Comparison of ENCODE assay signal across 23 cellular contexts in the genomic region with DNA sequence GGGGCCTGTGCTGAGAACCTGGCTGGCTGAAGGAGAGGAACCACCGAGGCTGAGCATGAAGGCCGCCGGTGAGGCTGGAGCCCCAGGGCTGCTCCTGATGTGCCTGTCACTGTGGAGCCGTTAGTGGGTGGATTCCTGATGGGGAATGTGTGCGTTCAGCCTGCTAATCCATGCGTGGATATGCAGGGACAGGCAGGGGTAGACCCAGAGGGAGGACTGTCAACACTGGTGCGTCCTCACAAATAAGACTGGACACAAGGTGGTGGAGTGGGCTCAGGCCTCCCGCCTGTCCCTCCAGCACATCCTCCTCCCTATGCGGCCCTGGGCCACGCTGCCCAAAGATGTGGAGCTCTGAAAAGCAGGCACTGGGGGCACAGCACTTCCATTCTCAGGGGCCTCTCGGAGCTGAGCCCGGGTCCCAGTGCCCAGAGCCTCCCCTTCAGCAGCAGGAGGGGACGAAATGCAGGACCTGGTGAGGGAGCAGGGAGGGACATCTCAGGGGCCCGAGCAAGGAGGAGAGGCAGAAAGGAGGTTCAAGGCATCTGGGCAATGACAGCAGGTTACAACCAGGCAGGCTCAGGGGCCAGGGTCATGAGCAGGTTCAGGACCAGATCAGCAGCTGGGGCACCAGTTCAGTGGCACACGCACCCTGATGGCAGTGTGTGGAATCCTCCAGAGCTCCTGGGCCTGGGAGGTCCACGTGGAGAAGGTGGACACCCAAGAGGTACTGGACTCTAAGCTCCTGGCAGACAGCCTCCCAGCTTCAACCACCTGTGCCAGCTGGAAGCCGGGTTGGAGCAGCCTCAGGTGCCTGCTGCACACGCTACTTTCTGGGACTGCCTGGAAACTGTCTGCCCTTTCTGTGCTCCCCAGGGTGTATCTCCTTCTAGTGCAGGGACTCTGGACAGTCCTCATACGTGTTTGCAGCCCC. TPM values are rescaled to one million over a fixed set of nuclear protein-coding genes. Genes with fewer than 3 reads are reported as not detected.
DNase-seq lines count a peak whose midpoint lies in the region; ATAC-seq and TF ChIP-seq lines count a peak whose summit lies in the region.
"Had no signal": no experiment of that assay in that cellular context is flagged by ENCODE, and none has a peak within 500 bp of the region (broad histone marks: within the 10 kb centered on the region; RNA-seq: fewer than 3 reads in every experiment).

No MANE protein-coding gene starts in this region.

- peaks cover 14 to 18% of the 10 kb centered on the region in 2 experiments for H3K27me3 ChIP-seq in mesenchymal stem cell (ENCODE audit: control insufficient read depth in 1 of 2, insufficient read depth in 1 of 2, low read length in 2 of 2)
- H3K27me3 ChIP-seq: MG63 had no signal

- H2BK120ac ChIP-seq in mesenchymal stem cell (ENCODE audit: low read depth, low read length) = no peak overlapping the region

- no peak overlapping the region for H3K9ac ChIP-seq in mesenchymal stem cell (ENCODE audit: low read length)

- no peak overlapping the region for H3K18ac ChIP-seq in mesenchymal stem cell (ENCODE audit: low read depth in 1 of 2, low read length in 2 of 2)

- no peak overlapping the region for H4K8ac ChIP-seq in mesenchymal stem cell (ENCODE audit: low read length)

- no peak for TF ChIP-seq CTCF in coronary artery (IDR thresholded peaks at IDR 0.05)

- peak; percentile 1 for DNase-seq in activated naive CD4-positive, alpha-beta T cell treated with Interleukin-2 at 50 U/mL for 16 hours
- DNase-seq in activated naive CD4-positive, alpha-beta T cell (lab: John Stamatoyannopoulos, UW) = no peak
- DNase-seq in coronary artery (ENCODE audit: low spot score) (peak; percentile 46), mesenchymal stem cell (no peak)
- peak in 1 of 2 donors; percentile 42 for DNase-seq in stimulated activated effector memory CD8-positive, alpha-beta T cell treated with anti-CD3 and anti-CD28 coated beads, Interleukin-12 subunit alpha, Interleukin-12 subunit beta, amount 100 ng/mL, for 72 hours (ENCODE audit: low spot score in 2 of 2)
- no peak for DNase-seq in effector CD8-positive, alpha-beta T cell (lab: John Stamatoyannopoulos, UW)
- DNase-seq: Calu3, DND-41, HFFc6, IMR-90, KG1, MG63, NCI-H1105 treated with DMSO at 0.1 percent for 48 hours, NCI-H146, NCI-H2029, NCI-H446, NCI-H524 treated with DMSO at 0.1 percent for 48 hours, NCI-H774 had no signal

- no peaks in the 10 kb centered on the region for H3K9me3 ChIP-seq in mesenchymal stem cell (ENCODE audit: control insufficient read depth, low read length)
- H3K9me3 ChIP-seq: HAP-1, MG63 had no signal

- no peaks in the 10 kb centered on the region for H3K36me3 ChIP-seq in mesenchymal stem cell (ENCODE audit: control insufficient read depth in 1 of 2, insufficient read depth in 2 of 2, low read depth in 1 of 2, low read length in 2 of 2)
- H3K36me3 ChIP-seq: HAP-1, MG63 had no signal

- H3K79me1 ChIP-seq in mesenchymal stem cell (replicated peaks; ENCODE audit: low read length, poor library complexity, severe bottlenecking) = no peaks in the 10 kb centered on the region

- no peak for ATAC-seq in stimulated activated effector memory CD8-positive, alpha-beta T cell treated with anti-CD3 and anti-CD28 coated beads, Interleukin-12 subunit alpha, Interleukin-12 subunit beta, amount 100 ng/mL, for 72 hours
- ATAC-seq in GM21367 (IDR thresholded peaks at IDR 0.05; ENCODE audit: unreplicated experiment) (no peak), GM21390 (IDR thresholded peaks at IDR 0.05; ENCODE audit: unreplicated experiment) (no peak)
- ATAC-seq: GM23338 had no signal

- no peak overlapping the region for H2BK12ac ChIP-seq in mesenchymal stem cell (ENCODE audit: low read length in 2 of 2)

- H3K4me3 ChIP-seq in coronary artery (no peak overlapping the region), mesenchymal stem cell (ENCODE audit: insufficient read depth in 1 of 2, low read depth in 1 of 2, low read length in 2 of 2) (no peak overlapping the region)
- H3K4me3 ChIP-seq: GM23338, HAP-1, MG63 had no signal

- H2AK5ac ChIP-seq in mesenchymal stem cell (ENCODE audit: low read length, severe bottlenecking) = no peak overlapping the region

- no peak overlapping the region for H3K23ac ChIP-seq in mesenchymal stem cell (ENCODE audit: low read length in 2 of 2)

- peaks cover 23% of the 10 kb centered on the region for H3K4me1 Mint-ChIP-seq in stimulated activated effector memory CD8-positive, alpha-beta T cell treated with anti-CD3 and anti-CD28 coated beads, Interleukin-12 subunit alpha, Interleukin-12 subunit beta, amount 100 ng/mL, for 72 hours

- H2BK5ac ChIP-seq in mesenchymal stem cell (ENCODE audit: low read depth, low read length, poor library complexity, severe bottlenecking) = no peak overlapping the region

- H3K14ac ChIP-seq in mesenchymal stem cell (ENCODE audit: low read length in 2 of 2) = peak overlapping the region in 1 of 2 experiments; percentile 53

- peak overlapping the region; percentile 14 for H3K27ac Mint-ChIP-seq in stimulated activated effector memory CD8-positive, alpha-beta T cell treated with anti-CD3 and anti-CD28 coated beads, Interleukin-12 subunit alpha, Interleukin-12 subunit beta, amount 100 ng/mL, for 72 hours
- H3K27ac Mint-ChIP-seq: GM23338, HFFc6 had no signal

- H3K9me3 Mint-ChIP-seq in stimulated activated effector memory CD8-positive, alpha-beta T cell treated with anti-CD3 and anti-CD28 coated beads, Interleukin-12 subunit alpha, Interleukin-12 subunit beta, amount 100 ng/mL, for 72 hours = no peaks in the 10 kb centered on the region
- H3K9me3 Mint-ChIP-seq: GM23338, HFFc6 had no signal

- H3K4me1 ChIP-seq in mesenchymal stem cell (ENCODE audit: control insufficient read depth, insufficient read depth, low read depth, low read length) = no peaks in the 10 kb centered on the region
- H3K4me1 ChIP-seq: HAP-1 had no signal

- H3K36me3 Mint-ChIP-seq in stimulated activated effector memory CD8-positive, alpha-beta T cell treated with anti-CD3 and anti-CD28 coated beads, Interleukin-12 subunit alpha, Interleukin-12 subunit beta, amount 100 ng/mL, for 72 hours = no peaks in the 10 kb centered on the region

- no peak overlapping the region for H3K4me2 ChIP-seq in mesenchymal stem cell (ENCODE audit: low read length, poor library complexity, severe bottlenecking)
- H3K4me2 ChIP-seq: GM23338 had no signal

- no peak overlapping the region for H3K4me3 Mint-ChIP-seq in stimulated activated effector memory CD8-positive, alpha-beta T cell treated with anti-CD3 and anti-CD28 coated beads, Interleukin-12 subunit alpha, Interleukin-12 subunit beta, amount 100 ng/mL, for 72 hours
- H3K4me3 Mint-ChIP-seq: GM23338, HFFc6 had no signal

- no peak overlapping the region for H2BK15ac ChIP-seq in mesenchymal stem cell (ENCODE audit: low read depth, poor library complexity, severe bottlenecking)

- peak overlapping the region; percentile 61 for H4K91ac ChIP-seq in mesenchymal stem cell (ENCODE audit: low read length)

- H3K27ac ChIP-seq in coronary artery (no peak overlapping the region), mesenchymal stem cell (ENCODE audit: low read length, poor library complexity, severe bottlenecking) (no peak overlapping the region)

- no peak overlapping the region for H3K4ac ChIP-seq in mesenchymal stem cell (ENCODE audit: low read depth in 1 of 2, low read length in 2 of 2)

- WGBS in mesenchymal stem cell = 78% methylated on average over 19 of the region's 19 CpGs

- H2AFZ ChIP-seq in mesenchymal stem cell (ENCODE audit: low read depth, low read length) = no peak overlapping the region
- H2AFZ ChIP-seq: GM23338 had no signal

RNA-seq across cellular contexts. Expression of gene ANTXRL, which starts 33.5 kb away (rescaled TPM):
- polyA plus RNA-seq in mesenchymal stem cell (2013, experiment 1 of 2) = not detected
- not detected for polyA plus RNA-seq in mesenchymal stem cell (2013, experiment 2 of 2)
- polyA plus RNA-seq: BJ, GM23338, IMR-90 had no signal

Comparison
In these comparisons a context has a peak if more than half of its experiments do, and no peak if none do; other contexts are left out.
1. DNase-seq: peak in activated naive CD4-positive, alpha-beta T cell treated with Interleukin-2 at 50 U/mL for 16 hours (single experiment) and coronary artery (single experiment); none in activated naive CD4-positive, alpha-beta T cell (0 of 4), mesenchymal stem cell (single experiment) and effector CD8-positive, alpha-beta T cell (single experiment).